In genomic region chr20:63178889-63179751, GRCh38 we compare ENCODE assay signal across 9 cellular contexts. TPM values are rescaled to one million over a fixed set of nuclear protein-coding genes. Genes with fewer than 3 reads are reported as not detected.
DNase-seq lines count a peak whose midpoint lies in the region; ATAC-seq and TF ChIP-seq lines count a peak whose summit lies in the region.
"Had no signal": no experiment of that assay in that cellular context is flagged by ENCODE, and none has a peak within 500 bp of the region (broad histone marks: within the 10 kb centered on the region; RNA-seq: fewer than 3 reads in every experiment).

No MANE protein-coding gene starts in this region.

- H3K27me3 ChIP-seq in MG63 (peaks cover 52% of the 10 kb centered on the region), brain microvascular endothelial cell (replicated peaks) (peaks cover 70% of the 10 kb centered on the region)

- peaks cover 47% of the 10 kb centered on the region for H3K27me3 Mint-ChIP-seq in WTC11 (ENCODE audit: low read depth)

- H3K4me3 ChIP-seq in MG63, result no peak overlapping the region; the same call in 1 of the 2 replicates
- no peak overlapping the region for H3K4me3 ChIP-seq in brain microvascular endothelial cell (ENCODE audit: low read depth, low read length)
- H3K4me3 ChIP-seq: lung had no signal

- POLR2A ChIA-PET in WTC11 (lab: Charles Lee), result no interaction called here

- in situ Hi-C loops in brain microvascular endothelial cell (cut with HindIII; ENCODE audit: low pct_ligation_motif_present, low sequenced_read_pairs), result no loop called here

- CTCF ChIA-PET in WTC11 (lab: Charles Lee), result interaction anchor here (0.7 to 2.9 kb wide), 9 partner anchors 13 to 207 kb away, joined by 3 to 25 read pairs (median 7); partner anchors contain the start of gene YTHDF1

- no peaks in the 10 kb centered on the region for H3K9me3 ChIP-seq in MG63

- no peak for TF ChIP-seq CTCF in WTC11 (IDR thresholded peaks at IDR 0.05)
- peak; percentile 49 for TF ChIP-seq CTCF in brain microvascular endothelial cell (IDR thresholded peaks at IDR 0.05; ENCODE audit: low read depth, low read length, missing control alignments)

- ATAC-seq in WTC11 (peak; percentile 1; the same call in 1 of the 2 replicates), left lobe of liver (peak; percentile 29), GM21529 (IDR thresholded peaks at IDR 0.05; ENCODE audit: unreplicated experiment) (no peak)

- H3K4me1 Mint-ChIP-seq in WTC11, result peaks cover 10% of the 10 kb centered on the region

- H3K36me3 ChIP-seq in MG63, result no peaks in the 10 kb centered on the region
- H3K36me3 ChIP-seq in brain microvascular endothelial cell (replicated peaks), result no peaks in the 10 kb centered on the region

- no peaks in the 10 kb centered on the region for H3K9me3 Mint-ChIP-seq in WTC11

- peak overlapping the region; percentile 65 for H3K4me3 Mint-ChIP-seq in WTC11

- H3K36me3 Mint-ChIP-seq in WTC11, result no peaks in the 10 kb centered on the region

- H3K27ac Mint-ChIP-seq in WTC11, result no peak overlapping the region

- no peak overlapping the region for H3K27ac ChIP-seq in brain microvascular endothelial cell

- peak; percentile 27 for DNase-seq in NCI-H1436 (lab: John Stamatoyannopoulos, UW)
- DNase-seq in NCI-H1436 treated with DMSO at 0.1 percent for 48 hours (lab: John Stamatoyannopoulos, UW), result no peak
- peak; percentile 48 for DNase-seq in MG63
- peak; percentile 57 for DNase-seq in WTC11 (ENCODE audit: low spot score)
- no peak for DNase-seq in brain microvascular endothelial cell
- DNase-seq in left lobe of liver (ENCODE audit: low spot score), result no peak
- DNase-seq in stimulated activated CD8-positive, alpha-beta memory T cell treated with anti-CD3 and anti-CD28 coated beads, Interleukin-12 subunit alpha, Interleukin-12 subunit beta, amount 100 ng/mL, for 4 hours (ENCODE audit: low read depth), result peak; percentile 68

TF ChIP-seq in WTC11, 78 proteins besides CTCF, POLR2A, EP300 and RAD21:
- TF ChIP-seq TP53 (CRISPR knock-in tag; IDR thresholded peaks at IDR 0.05) (no peak), ETV6 (CRISPR knock-in tag; IDR thresholded peaks at IDR 0.05) (peak; percentile 12; the same call in 1 of the 2 replicates), ZNF396 (CRISPR knock-in tag; IDR thresholded peaks at IDR 0.05; ENCODE audit: borderline replicate concordance) (no peak)

RNA-seq across cellular contexts. Expression of gene YTHDF1, which starts 36.8 kb away (rescaled TPM):
- 17.0 and 19.8 TPM in 2 replicates for total RNA-seq in MG63 (2014; rRNA removed; shearing (Covaris generic); ENCODE audit: low replicate concordance)
- total RNA-seq in WTC11 (2021) (50.2 to 61.3 TPM (median 51.3 TPM) in 3 replicates), left lobe of liver (18.2 TPM)

RNA-seq across cellular contexts. Expression of gene BIRC7, which starts 56.6 kb away (rescaled TPM):
- not detected in 2 replicates for total RNA-seq in MG63 (2014; rRNA removed; shearing (Covaris generic); ENCODE audit: low replicate concordance)
- 0.17 to 0.23 TPM in 2 of 3 replicates, not detected in the other for total RNA-seq in WTC11 (2021)
- not detected for total RNA-seq in left lobe of liver

Comparison
In these comparisons a context has a peak if more than half of its experiments do, and no peak if none do; other contexts are left out.
1. DNase-seq: peak in NCI-H1436 (single experiment), MG63 (single experiment), WTC11 (single experiment) and stimulated activated CD8-positive, alpha-beta memory T cell treated with anti-CD3 and anti-CD28 coated beads, Interleukin-12 subunit alpha, Interleukin-12 subunit beta, amount 100 ng/mL, for 4 hours (single experiment); none in NCI-H1436 treated with DMSO at 0.1 percent for 48 hours (single experiment), brain microvascular endothelial cell (single experiment) and left lobe of liver (single experiment).